In the genomic region with DNA sequence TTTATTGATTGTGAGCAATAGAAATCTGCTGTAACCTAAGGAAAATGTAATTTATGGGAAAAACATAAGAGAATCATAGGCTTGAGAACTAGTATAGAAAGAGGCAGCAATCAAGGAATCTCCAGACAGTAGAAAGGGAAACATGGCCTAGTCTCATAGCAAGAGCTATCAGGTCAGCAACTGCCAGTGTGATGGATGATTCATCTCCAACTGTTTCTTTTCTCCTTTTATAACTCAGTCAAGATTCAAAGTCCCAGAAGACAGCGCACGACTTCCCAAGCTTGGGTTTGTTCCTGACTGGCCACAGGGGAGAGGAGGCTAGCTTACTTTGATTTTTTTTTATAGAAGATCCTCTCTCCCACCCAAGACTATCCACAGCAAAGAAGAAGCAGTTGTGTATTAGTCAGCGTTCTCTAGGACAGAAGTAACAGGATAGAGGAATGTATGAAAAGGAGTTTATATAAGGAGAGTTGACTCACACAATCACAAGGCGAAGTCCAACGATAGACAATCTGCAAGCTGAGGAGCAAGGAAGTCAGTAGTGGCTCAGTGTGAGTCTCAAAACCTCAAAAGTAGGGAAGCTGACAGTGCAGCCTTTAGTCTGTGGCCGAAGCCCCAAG, we compare ENCODE assay signal across 24 cellular contexts.
DNase-seq lines count a peak whose midpoint lies in the region; ATAC-seq and TF ChIP-seq lines count a peak whose summit lies in the region.
"Had no signal": no experiment of that assay in that cellular context is flagged by ENCODE, and none has a peak within 500 bp of the region (broad histone marks: within the 10 kb centered on the region; RNA-seq: fewer than 3 reads in every experiment).

No MANE protein-coding gene starts in this region.

- ATAC-seq in effector memory CD8-positive, alpha-beta T cell (replicated peaks), result no peak
- ATAC-seq: body of pancreas, GM23338 had no signal

- H3K27ac Mint-ChIP-seq in effector memory CD8-positive, alpha-beta T cell, result no peak overlapping the region
- H3K27ac Mint-ChIP-seq: activated naive CD4-positive, alpha-beta T cell treated with anti-CD3 and anti-CD28 coated beads for 36 hours; CD4-positive, alpha-beta memory T cell; GM23338; nephron progenitor cell had no signal

- H3K36me3 Mint-ChIP-seq in effector memory CD8-positive, alpha-beta T cell (ENCODE audit: insufficient read depth), result peaks cover 3% of the 10 kb centered on the region
- H3K36me3 Mint-ChIP-seq: CD4-positive, alpha-beta memory T cell had no signal

- no peaks in the 10 kb centered on the region for H3K79me2 ChIP-seq in ACC112 (ENCODE audit: control insufficient read depth, insufficient read depth, low read length, unreplicated experiment)

- H3K4me3 ChIP-seq in ACC112 (ENCODE audit: low read depth, low read length) (no peak overlapping the region), brain microvascular endothelial cell (ENCODE audit: low read depth, low read length) (no peak overlapping the region), BE2C (ENCODE audit: low read depth, low read length) (no peak overlapping the region)
- H3K4me3 ChIP-seq: A549, body of pancreas, GM23338, thoracic aorta had no signal

- H3K4me1 ChIP-seq in ACC112 (ENCODE audit: control insufficient read depth, insufficient read depth, low read length, unreplicated experiment) (peaks cover 9% of the 10 kb centered on the region), BE2C (no peaks in the 10 kb centered on the region)

- H2AFZ ChIP-seq in ACC112 (ENCODE audit: low read length, unreplicated experiment), result no peak overlapping the region
- H2AFZ ChIP-seq: GM23338 had no signal

- no peak for TF ChIP-seq CTCF in brain microvascular endothelial cell (IDR thresholded peaks at IDR 0.05; ENCODE audit: low read depth, low read length, missing control alignments)
- TF ChIP-seq CTCF in BE2C (IDR thresholded peaks at IDR 0.05; ENCODE audit: low read depth, low read length), result no peak

- H3K36me3 ChIP-seq in ACC112 (ENCODE audit: insufficient read depth, low read length) (no peaks in the 10 kb centered on the region), brain microvascular endothelial cell (replicated peaks) (no peaks in the 10 kb centered on the region), BE2C (no peaks in the 10 kb centered on the region)
- H3K36me3 ChIP-seq: thoracic aorta had no signal

- no peak overlapping the region for H3K4me3 Mint-ChIP-seq in effector memory CD8-positive, alpha-beta T cell
- H3K4me3 Mint-ChIP-seq: activated naive CD4-positive, alpha-beta T cell treated with anti-CD3 and anti-CD28 coated beads for 36 hours; CD4-positive, alpha-beta memory T cell; GM23338; nephron progenitor cell had no signal

- in situ Hi-C loops in brain microvascular endothelial cell (cut with HindIII; ENCODE audit: low pct_ligation_motif_present, low sequenced_read_pairs), result no loop called here

- no peaks in the 10 kb centered on the region for H3K9me3 ChIP-seq in BE2C
- H3K9me3 ChIP-seq: body of pancreas, thoracic aorta had no signal

- no peaks in the 10 kb centered on the region for H3K4me1 Mint-ChIP-seq in effector memory CD8-positive, alpha-beta T cell (ENCODE audit: low read depth in 2 of 2)
- H3K4me1 Mint-ChIP-seq: CD4-positive, alpha-beta memory T cell; nephron progenitor cell had no signal

- H3K27me3 ChIP-seq in ACC112 (ENCODE audit: insufficient read depth, low read length) (peaks cover 5% of the 10 kb centered on the region; the same call in 1 of the 2 replicates), brain microvascular endothelial cell (replicated peaks) (no peaks in the 10 kb centered on the region), BE2C (no peaks in the 10 kb centered on the region)
- H3K27me3 ChIP-seq: body of pancreas had no signal

- H3K27me3 Mint-ChIP-seq in effector memory CD8-positive, alpha-beta T cell, result peaks cover 15% of the 10 kb centered on the region in 2 donors

- H3K27ac ChIP-seq in ACC112 (ENCODE audit: low read depth, low read length) (peak overlapping the region; percentile 74), brain microvascular endothelial cell (peak overlapping the region; percentile 63)
- H3K27ac ChIP-seq: thoracic aorta, VCaP had no signal

- H3K9me3 Mint-ChIP-seq in effector memory CD8-positive, alpha-beta T cell, result peaks cover under 1 to 4% of the 10 kb centered on the region in 2 donors

- DNase-seq in HK-2 (ENCODE audit: unreplicated experiment) (peak; percentile 11), brain microvascular endothelial cell (peak; percentile 67), kidney tubule cell (ENCODE audit: low spot score) (peak; percentile 53), NCI-H748 (lab: John Stamatoyannopoulos, UW; ENCODE audit: unreplicated experiment) (no peak), NCI-H128 (lab: John Stamatoyannopoulos, UW; ENCODE audit: unreplicated experiment) (no peak), BE2C (no peak)
- DNase-seq in effector memory CD8-positive, alpha-beta T cell, result no peak
- DNase-seq: activated CD4-positive, alpha-beta T cell treated with anti-CD3 and anti-CD28 coated beads, Interleukin-2, amount 50 U/mL, for 4 hours; activated naive CD4-positive, alpha-beta T cell treated with anti-CD3 and anti-CD28 coated beads for 36 hours; activated T-cell treated with anti-CD3 and anti-CD28 coated beads, Interleukin-2, amount 50 U/mL, for 1 hour; body of pancreas; CD4-positive, alpha-beta memory T cell; DMS79; head of caudate nucleus; MM.1S; NCI-H2029 treated with DMSO at 0.1 percent for 48 hours; nephron progenitor cell; stimulated activated CD4-positive, alpha-beta T cell treated with anti-CD3 and anti-CD28 coated beads, Interleukin-12 subunit alpha, Interleukin-12 subunit beta, amount 100 ng/mL, for 4 hours; SW 1271 had no signal

Comparison
In these comparisons a context has a peak if more than half of its experiments do, and no peak if none do; other contexts are left out.
1. DNase-seq: peak in HK-2 (single experiment), brain microvascular endothelial cell (single experiment) and kidney tubule cell (single experiment); none in effector memory CD8-positive, alpha-beta T cell (0 of 3), NCI-H748 (single experiment), NCI-H128 (single experiment) and BE2C (single experiment).